Comparison of ENCODE assay signal across 13 cellular contexts in the genomic region with DNA sequence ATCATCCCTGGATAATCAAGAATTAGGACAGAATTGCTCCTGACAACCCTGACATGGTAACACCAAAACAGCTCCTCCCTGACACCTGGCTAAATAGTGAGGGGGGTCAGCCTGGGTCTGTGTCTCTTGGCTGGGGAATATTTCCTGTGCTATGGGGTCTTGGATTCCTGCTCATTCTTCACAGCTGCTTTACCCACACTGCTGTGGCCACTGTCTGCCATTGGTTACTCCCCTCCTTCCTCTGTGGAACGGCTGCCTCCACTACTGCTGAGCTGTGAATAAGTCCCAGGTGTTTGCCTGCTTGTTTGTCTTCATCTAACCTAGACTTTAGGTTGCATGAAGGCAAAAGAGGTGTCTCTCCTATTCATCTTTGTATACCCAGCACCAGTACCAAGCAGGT. TPM values are rescaled to one million over a fixed set of nuclear protein-coding genes. Genes with fewer than 3 reads are reported as not detected.
DNase-seq lines count a peak whose midpoint lies in the region; TF ChIP-seq lines count a peak whose summit lies in the region.
"Had no signal": no experiment of that assay in that cellular context is flagged by ENCODE, and none has a peak within 500 bp of the region (broad histone marks: within the 10 kb centered on the region; RNA-seq: fewer than 3 reads in every experiment).

No MANE protein-coding gene starts in this region.

- intact Hi-C loops in breast epithelium (cut with DNase I; ENCODE audit: low total_unique reads): no loop called here
- intact Hi-C loops in MCF 10A (cut with micrococcal nuclease): no loop called here
- intact Hi-C loops in thyroid gland (cut with DNase I): no loop called here

- TF ChIP-seq POLR2A in breast epithelium (IDR thresholded peaks at IDR 0.05): no peak
- no peak for TF ChIP-seq POLR2A in Peyer's patch (IDR thresholded peaks at IDR 0.05)
- no peak for TF ChIP-seq POLR2A in thyroid gland (IDR thresholded peaks at IDR 0.05)

- H3K36me3 ChIP-seq in breast epithelium (no peaks in the 10 kb centered on the region), Peyer's patch (no peaks in the 10 kb centered on the region), thyroid gland (no peaks in the 10 kb centered on the region)
- H3K36me3 ChIP-seq: gastroesophageal sphincter had no signal

- TF ChIP-seq CTCF in breast epithelium (IDR thresholded peaks at IDR 0.05): no peak
- TF ChIP-seq CTCF in MCF 10A (IDR thresholded peaks at IDR 0.05; ENCODE audit: unreplicated experiment): no peak
- TF ChIP-seq CTCF in Peyer's patch (IDR thresholded peaks at IDR 0.05): no peak
- no peak for TF ChIP-seq CTCF in thyroid gland (IDR thresholded peaks at IDR 0.05)
- TF ChIP-seq CTCF in type B pancreatic cell (conservative IDR thresholded peaks at IDR 0.05): no peak

- no TSS peak for BruUV-seq in MCF 10A (replicated peaks; lab: Mats Ljungman, UMichigan)

- H3K4me3 Mint-ChIP-seq in MCF 10A (ENCODE audit: unreplicated experiment) (no peak overlapping the region), type B pancreatic cell (no peak overlapping the region)

- no peak overlapping the region for H3K4me3 ChIP-seq in breast epithelium
- no peak overlapping the region for H3K4me3 ChIP-seq in Peyer's patch
- no peak overlapping the region for H3K4me3 ChIP-seq in thyroid gland (replicated peaks in 1 of 3)
- H3K4me3 ChIP-seq: gastroesophageal sphincter had no signal

- no peaks in the 10 kb centered on the region for H3K4me1 Mint-ChIP-seq in MCF 10A (ENCODE audit: insufficient read depth, unreplicated experiment)
- H3K4me1 Mint-ChIP-seq in type B pancreatic cell (ENCODE audit: unreplicated experiment): peaks cover 18% of the 10 kb centered on the region

- no peaks in the 10 kb centered on the region for H3K27me3 Mint-ChIP-seq in MCF 10A (ENCODE audit: insufficient read depth, unreplicated experiment)
- no peaks in the 10 kb centered on the region for H3K27me3 Mint-ChIP-seq in type B pancreatic cell

- 42 to 71% methylated on average over 1 of the region's 1 CpG for WGBS in thyroid gland, 2 donors

- DNase-seq in breast epithelium (ENCODE audit: low spot score in 2 of 2) (no peak), MCF 10A (ENCODE audit: unreplicated experiment) (no peak), Peyer's patch (no peak), germinal center (ENCODE audit: low spot score) (peak; percentile 35), thyroid gland (no peak), COR-L47 (lab: John Stamatoyannopoulos, UW) (no peak), occipital lobe (lab: John Stamatoyannopoulos, UW) (no peak), type B pancreatic cell (ENCODE audit: extremely low spot score, unreplicated experiment) (no peak)
- DNase-seq: amniotic stem cell; effector CD8-positive, alpha-beta T cell; NCI-H1436 had no signal

- H3K36me3 Mint-ChIP-seq in MCF 10A (ENCODE audit: insufficient read depth, unreplicated experiment) (no peaks in the 10 kb centered on the region), type B pancreatic cell (no peaks in the 10 kb centered on the region)

- H3K27ac ChIP-seq in breast epithelium (peak overlapping the region; percentile 66 to 76), Peyer's patch (peak overlapping the region in 3 of 4 donors; percentile 33 to 40 (median 39)), thyroid gland (no peak overlapping the region)
- H3K27ac ChIP-seq: parathyroid adenoma had no signal

- CTCF ChIA-PET in MCF 10A (lab: Yijun Ruan, JAX): no interaction called here

- H3K27ac Mint-ChIP-seq in MCF 10A (ENCODE audit: low read depth, unreplicated experiment) (no peak overlapping the region), type B pancreatic cell (no peak overlapping the region)

- H3K4me1 ChIP-seq in breast epithelium (no peaks in the 10 kb centered on the region), Peyer's patch (peaks cover 0 to 9% (median 0%) of the 10 kb centered on the region in 4 donors), thyroid gland (peaks cover 0 to 6% of the 10 kb centered on the region in 2 donors)
- H3K4me1 ChIP-seq: gastroesophageal sphincter, parathyroid adenoma had no signal

- H3K9me3 Mint-ChIP-seq in MCF 10A (ENCODE audit: unreplicated experiment) (peaks cover 7% of the 10 kb centered on the region), type B pancreatic cell (no peaks in the 10 kb centered on the region)

- H3K9me3 ChIP-seq in breast epithelium (no peaks in the 10 kb centered on the region), Peyer's patch (no peaks in the 10 kb centered on the region), thyroid gland (no peaks in the 10 kb centered on the region)
- H3K9me3 ChIP-seq: gastroesophageal sphincter had no signal

- POLR2A ChIA-PET in MCF 10A (lab: Yijun Ruan, JAX): interaction anchor here (0.6 to 1.4 kb wide), 2 partner anchors 10 to 414 kb away, joined by 4 to 5 read pairs; no protein-coding TSS in a partner anchor

- H3K27me3 ChIP-seq in breast epithelium (no peaks in the 10 kb centered on the region), Peyer's patch (no peaks in the 10 kb centered on the region), thyroid gland (no peaks in the 10 kb centered on the region)
- H3K27me3 ChIP-seq: gastroesophageal sphincter had no signal

RNA-seq across cellular contexts. Expression of a gene that starts 33.9 kb away (rescaled TPM):
- 1 to 10 TPM in 2 of 3 donors, under 1 TPM in 1; 0.96 to 2.9 (median 2.5) TPM for total RNA-seq in breast epithelium
- total RNA-seq in MCF 10A (2022): not detected in 2 replicates
- total RNA-seq in Peyer's patch: 1 to 10 TPM in 2 of 4 donors, under 1 TPM in 1, not detected in 1; 0.54 to 1.7 (median 1.0) TPM
- 1 to 10 TPM in 1 of 4 donors, under 1 TPM in 3; 0.17 to 1.3 (median 0.32) TPM for total RNA-seq in thyroid gland
- total RNA-seq in occipital lobe: 0.62 TPM
- 0.22 TPM in 1 of 2 replicates, not detected in the other for total RNA-seq in type B pancreatic cell (ENCODE audit: low replicate concordance)

RNA-seq across cellular contexts. Expression of a gene that starts 48.8 kb away (rescaled TPM):
- 100 to 1,000 TPM; 211 to 342 (median 300) TPM for total RNA-seq in breast epithelium
- 50.4 and 62.0 TPM in 2 replicates for total RNA-seq in MCF 10A (2022)
- total RNA-seq in Peyer's patch: 100 to 1,000 TPM in 1 of 4 donors, 10 to 100 TPM in 3; 67.7 to 122 (median 83.1) TPM
- 100 to 1,000 TPM; 178 to 354 (median 261) TPM for total RNA-seq in thyroid gland
- total RNA-seq in occipital lobe: 33.1 TPM
- total RNA-seq in type B pancreatic cell (ENCODE audit: low replicate concordance): 129 and 143 TPM in 2 replicates

Comparison
In these comparisons a context has a peak if more than half of its experiments do, and no peak if none do; other contexts are left out.
1. H3K27ac ChIP-seq: peak in breast epithelium (2 of 2) and Peyer's patch (3 of 4); none in thyroid gland (0 of 3).